In genomic region chr20:58826271-58826670, GRCh38 we compare ENCODE assay signal across 29 cellular contexts. TPM values are rescaled to one million over a fixed set of nuclear protein-coding genes. Genes with fewer than 3 reads are reported as not detected.
"Had no signal": no experiment of that assay in that cellular context is flagged by ENCODE, and none has a peak within 500 bp of the region (broad histone marks: within the 10 kb centered on the region; RNA-seq: fewer than 3 reads in every experiment).

No MANE protein-coding gene starts in this region.

- H3K4me1 Mint-ChIP-seq: activated CD4-positive, alpha-beta memory T cell treated with anti-CD3 and anti-CD28 coated beads, Interleukin-2, amount 10 ng/mL, durations not matched to agents 7 days and 5 days; activated CD4-positive, alpha-beta T cell treated with anti-CD3 and anti-CD28 coated beads, Interleukin-2, amount 10 ng/mL, durations not matched to agents 7 days and 5 days had no signal

- H3K27me3 Mint-ChIP-seq: activated naive CD8-positive, alpha-beta T cell had no signal

- H3K27ac ChIP-seq: body of pancreas, epithelial cell of prostate, esophagus squamous epithelium, gastroesophageal sphincter had no signal

- H3K9me3 Mint-ChIP-seq: activated CD4-positive, alpha-beta memory T cell treated with anti-CD3 and anti-CD28 coated beads, Interleukin-2, amount 10 ng/mL, durations not matched to agents 7 days and 5 days; activated T-cell treated with anti-CD3 and anti-CD28 coated beads, Interleukin-2, amount 50 U/mL, for 24 hours had no signal

- H3K4me1 ChIP-seq: body of pancreas, gastroesophageal sphincter had no signal

- H3K27ac Mint-ChIP-seq: activated CD4-positive, alpha-beta memory T cell treated with anti-CD3 and anti-CD28 coated beads, Interleukin-2, amount 10 ng/mL, durations not matched to agents 7 days and 5 days; activated CD4-positive, alpha-beta T cell treated with anti-CD3 and anti-CD28 coated beads, Interleukin-2, amount 10 ng/mL, durations not matched to agents 7 days and 5 days; activated naive CD8-positive, alpha-beta T cell; activated T-cell treated with anti-CD3 and anti-CD28 coated beads, Interleukin-2, amount 50 U/mL, for 24 hours; activated T-helper 17 cell treated with anti-CD3 and anti-CD28 coated beads, Interleukin-2, amount 50 U/mL, for 72 hours; effector memory CD8-positive, alpha-beta T cell had no signal

- H3K36me3 ChIP-seq: esophagus squamous epithelium, gastroesophageal sphincter had no signal

- H3K4me3 ChIP-seq: body of pancreas, esophagus squamous epithelium, gastroesophageal sphincter had no signal

- H3K4me3 Mint-ChIP-seq: activated CD4-positive, alpha-beta memory T cell treated with anti-CD3 and anti-CD28 coated beads, Interleukin-2, amount 10 ng/mL, durations not matched to agents 7 days and 5 days; activated CD4-positive, alpha-beta T cell treated with anti-CD3 and anti-CD28 coated beads, Interleukin-2, amount 10 ng/mL, durations not matched to agents 7 days and 5 days; activated naive CD8-positive, alpha-beta T cell; activated T-cell treated with anti-CD3 and anti-CD28 coated beads, Interleukin-2, amount 50 U/mL, for 24 hours; activated T-helper 17 cell treated with anti-CD3 and anti-CD28 coated beads, Interleukin-2, amount 50 U/mL, for 72 hours; effector memory CD8-positive, alpha-beta T cell had no signal

- DNase-seq: activated CD4-positive, alpha-beta memory T cell treated with anti-CD3 and anti-CD28 coated beads, Interleukin-2, amount 10 ng/mL, durations not matched to agents 7 days and 5 days; activated CD4-positive, alpha-beta T cell treated with anti-CD3 and anti-CD28 coated beads for 4 hours; activated CD4-positive, alpha-beta T cell treated with anti-CD3 and anti-CD28 coated beads, Interleukin-2, amount 10 ng/mL, durations not matched to agents 7 days and 5 days; activated CD4-positive, alpha-beta T cell treated with anti-CD3 and anti-CD28 coated beads, Interleukin-2, amount 50 U/mL, for 4 hours; activated CD4-positive, CD25-positive, alpha-beta regulatory T cell; activated CD4-positive, CD25-positive, alpha-beta regulatory T cell treated with anti-CD3 and anti-CD28 coated beads, Interleukin-2, amount 50 U/mL, for 72 hours; activated CD8-positive, alpha-beta memory T cell treated with anti-CD3 and anti-CD28 coated beads, Interleukin-2, amount 50 U/mL, for 48 hours; activated effector memory CD4-positive, alpha-beta T cell treated with Interleukin-2 at 50 U/mL for 16 hours; activated gamma-delta T cell treated with Interleukin-2 at 50 U/mL for 16 hours; activated naive CD4-positive, alpha-beta T cell treated with anti-CD3 and anti-CD28 coated beads, Interleukin-2, amount 50 U/mL, for 16 hours; activated naive CD4-positive, alpha-beta T cell treated with Interleukin-2 at 50 U/mL for 16 hours; activated T-cell treated with anti-CD3 and anti-CD28 coated beads for 4 hours; activated T-cell treated with anti-CD3 and anti-CD28 coated beads, Interleukin-2, amount 50 U/mL, for 24 hours; amniotic stem cell; anterior cingulate cortex; body of pancreas; caudate nucleus; cortex of kidney; dermis blood vessel endothelial cell; effector CD4-positive, alpha-beta T cell; effector memory CD8-positive, alpha-beta T cell; esophagus squamous epithelium; foreskin melanocyte; T-helper 2 cell had no signal

- H3K27me3 ChIP-seq: body of pancreas, esophagus squamous epithelium, gastroesophageal sphincter had no signal

- ATAC-seq: activated T-helper 17 cell treated with anti-CD3 and anti-CD28 coated beads, Interleukin-2, amount 50 U/mL, for 72 hours; body of pancreas; effector memory CD8-positive, alpha-beta T cell; gastroesophageal sphincter had no signal

- H3K9me3 ChIP-seq: body of pancreas, esophagus squamous epithelium, gastroesophageal sphincter had no signal

RNA-seq across cellular contexts. Expression of gene GNAS-AS1, which starts 24.4 kb away (rescaled TPM):
- total RNA-seq: dermis blood vessel endothelial cell, glomerular endothelial cell had no signal
